9 cellular contexts compared by ENCODE assay signal in genomic region chr17:61410100-61410551, GRCh38. TPM values are rescaled to one million over a fixed set of nuclear protein-coding genes. Genes with fewer than 3 reads are reported as not detected.
DNase-seq lines count a peak whose midpoint lies in the region; ATAC-seq, FAIRE-seq and TF ChIP-seq lines count a peak whose summit lies in the region.
"Had no signal": no experiment of that assay in that cellular context is flagged by ENCODE, and none has a peak within 500 bp of the region (broad histone marks: within the 10 kb centered on the region; RNA-seq: fewer than 3 reads in every experiment).

No MANE protein-coding gene starts in this region.

- no peaks in the 10 kb centered on the region for H3K79me2 ChIP-seq in OCI-LY7 (ENCODE audit: insufficient read depth, low read depth, low read length)
- no peaks in the 10 kb centered on the region for H3K79me2 ChIP-seq in endothelial cell of umbilical vein (ENCODE audit: control insufficient read depth, insufficient read depth, low read length)

- DNase-seq in CD8-positive, alpha-beta T cell, result peak in 1 of 7 experiments; percentile 49
- DNase-seq in OCI-LY7 (ENCODE audit: low spot score), result no peak
- DNase-seq in endothelial cell of umbilical vein (ENCODE audit: low read depth, low spot score), result no peak
- DNase-seq in neuronal stem cell (ENCODE audit: low spot score), result no peak
- DNase-seq in GM19240 (ENCODE audit: insufficient read length, low spot score), result no peak
- DNase-seq in HT-29 (ENCODE audit: low spot score), result no peak
- DNase-seq in SKM-1 (lab: John Stamatoyannopoulos, UW; ENCODE audit: unreplicated experiment), result no peak

- no peak overlapping the region for H3K4ac ChIP-seq in neuronal stem cell (ENCODE audit: low read length)

- no peak overlapping the region for H3K27ac Mint-ChIP-seq in CD8-positive, alpha-beta T cell

- no peaks in the 10 kb centered on the region for H3K36me3 Mint-ChIP-seq in CD8-positive, alpha-beta T cell

- no peak overlapping the region for H3K9ac ChIP-seq in endothelial cell of umbilical vein (replicated peaks; ENCODE audit: extremely low read depth, insufficient read depth, low read length)
- H3K9ac ChIP-seq in neuronal stem cell (ENCODE audit: low read depth, low read length, poor library complexity), result peak overlapping the region; percentile 78

- no peaks in the 10 kb centered on the region for H3K36me3 ChIP-seq in CD8-positive, alpha-beta T cell (ENCODE audit: insufficient read depth, low read length)
- H3K36me3 ChIP-seq in OCI-LY7 (ENCODE audit: insufficient read depth, low read length) (no peaks in the 10 kb centered on the region), endothelial cell of umbilical vein (ENCODE audit: control insufficient read depth in 2 of 2, extremely low read depth in 1 of 2, insufficient read depth in 2 of 2, low read length in 2 of 2) (no peaks in the 10 kb centered on the region), neuronal stem cell (replicated peaks in 1 of 2; ENCODE audit: control insufficient read depth in 2 of 2, insufficient read depth in 2 of 2, low read length in 2 of 2) (no peaks in the 10 kb centered on the region)

- peaks cover 26% of the 10 kb centered on the region for H3K4me1 Mint-ChIP-seq in CD8-positive, alpha-beta T cell (ENCODE audit: low read depth)

- intact Hi-C loops in CD8-positive, alpha-beta T cell (cut with DNase I, micrococcal nuclease), result loop anchor here (5.0 kb wide), 2 partner anchors 408 to 657 kb away; partner anchors contain the start of gene MED13 (in 1 of the 2)
- intact Hi-C loops in OCI-LY7 (cut with micrococcal nuclease; ENCODE audit: unreplicated experiment), result loop anchor here (5.0 kb wide), 1 partner anchor 657 kb away; the partner anchor contains the start of gene MED13
- intact Hi-C loops in endothelial cell of umbilical vein (cut with micrococcal nuclease), result no loop called here

- H3K79me1 ChIP-seq in neuronal stem cell (ENCODE audit: low read depth, low read length), result no peaks in the 10 kb centered on the region

- dilution Hi-C loops in endothelial cell of umbilical vein (cut with MboI; ENCODE audit: extremely low pct_ligation_motif_present, low sequenced_read_pairs), result no loop called here

- H3K9me1 ChIP-seq in endothelial cell of umbilical vein (replicated peaks; ENCODE audit: control insufficient read depth, extremely low read depth, insufficient read depth, low read length), result no peaks in the 10 kb centered on the region

- peak overlapping the region; percentile 73 for H3K4me2 ChIP-seq in OCI-LY7 (ENCODE audit: low read length)
- no peak overlapping the region for H3K4me2 ChIP-seq in endothelial cell of umbilical vein (ENCODE audit: insufficient read depth, low read length)
- H3K4me2 ChIP-seq in neuronal stem cell (ENCODE audit: insufficient read depth, low read length, poor library complexity, severe bottlenecking), result peak overlapping the region; percentile 90

- H2AFZ ChIP-seq in OCI-LY7 (ENCODE audit: low read length) (no peak overlapping the region), endothelial cell of umbilical vein (ENCODE audit: low read depth, low read length) (no peak overlapping the region), neuronal stem cell (ENCODE audit: low read length) (peak overlapping the region; percentile 100)

- ATAC-seq in CD8-positive, alpha-beta T cell, result no peak
- ATAC-seq in GM18517 (IDR thresholded peaks at IDR 0.05; ENCODE audit: unreplicated experiment), result no peak

- no peak overlapping the region for H4K8ac ChIP-seq in neuronal stem cell (ENCODE audit: low read depth, low read length)

- H2BK5ac ChIP-seq in neuronal stem cell (ENCODE audit: low read length), result no peak overlapping the region

- no peak overlapping the region for H3K23ac ChIP-seq in neuronal stem cell (ENCODE audit: low read depth, low read length, poor library complexity)

- no peak overlapping the region for H2BK120ac ChIP-seq in neuronal stem cell (ENCODE audit: low read depth, low read length)

- no peak overlapping the region for H4K91ac ChIP-seq in neuronal stem cell (ENCODE audit: low read depth, low read length, poor library complexity)

- peak overlapping the region; percentile 71 for H2BK15ac ChIP-seq in neuronal stem cell (ENCODE audit: low read length)

- FAIRE-seq in endothelial cell of umbilical vein (lab: Jason Lieb, UNC), result no peak
- FAIRE-seq: endometrium had no signal

- peak overlapping the region; percentile 42 for H2AK5ac ChIP-seq in neuronal stem cell (ENCODE audit: low read depth, low read length)

- peaks cover 36% of the 10 kb centered on the region for H3K4me1 ChIP-seq in CD8-positive, alpha-beta T cell (ENCODE audit: insufficient read depth, low read length)
- H3K4me1 ChIP-seq in OCI-LY7 (ENCODE audit: insufficient read depth, low read length, poor library complexity, severe bottlenecking), result peaks cover 16% of the 10 kb centered on the region
- peaks cover 14% of the 10 kb centered on the region for H3K4me1 ChIP-seq in endothelial cell of umbilical vein (ENCODE audit: control insufficient read depth, extremely low read depth, insufficient read depth, low read length)
- H3K4me1 ChIP-seq in neuronal stem cell (ENCODE audit: control insufficient read depth in 2 of 2, insufficient read depth in 1 of 2, low read depth in 1 of 2, low read length in 2 of 2), result peaks cover 7 to 9% of the 10 kb centered on the region in 2 donors

- H3K9me3 ChIP-seq in CD8-positive, alpha-beta T cell (ENCODE audit: low read length), result no peaks in the 10 kb centered on the region
- H3K9me3 ChIP-seq in OCI-LY7 (ENCODE audit: low read length) (no peaks in the 10 kb centered on the region), endothelial cell of umbilical vein (replicated peaks; ENCODE audit: control insufficient read depth, insufficient read depth, low read length) (no peaks in the 10 kb centered on the region), neuronal stem cell (replicated peaks in 1 of 2; ENCODE audit: control insufficient read depth in 2 of 2, insufficient read depth in 1 of 2, low read depth in 1 of 2, low read length in 2 of 2) (peaks cover 2 to 22% of the 10 kb centered on the region in 2 donors)

- WGBS in neuronal stem cell (ENCODE audit: extremely low coverage in 2 of 2, insufficient read length in 2 of 2, insufficient replicate concordance in 1 of 2), 2 donors, result no CpG with 5 or more reads among the region's 12 CpGs

- H3K27me3 Mint-ChIP-seq in CD8-positive, alpha-beta T cell (ENCODE audit: low read depth), result peaks cover 41% of the 10 kb centered on the region

- H3K18ac ChIP-seq in neuronal stem cell (ENCODE audit: low read length), result peak overlapping the region; percentile 83

- H3K9me3 Mint-ChIP-seq in CD8-positive, alpha-beta T cell, result no peaks in the 10 kb centered on the region

- H4K20me1 ChIP-seq in OCI-LY7 (ENCODE audit: insufficient read depth, low read length) (no peaks in the 10 kb centered on the region), endothelial cell of umbilical vein (replicated peaks; ENCODE audit: control insufficient read depth, extremely low read depth, insufficient read depth, low read length) (no peaks in the 10 kb centered on the region)

- peak overlapping the region; percentile 37 for H3K4me3 ChIP-seq in CD8-positive, alpha-beta T cell (ENCODE audit: low read depth, low read length)
- H3K4me3 ChIP-seq in OCI-LY7 (ENCODE audit: low read depth, low read length, poor library complexity, severe bottlenecking) (no peak overlapping the region), endothelial cell of umbilical vein (replicated peaks in 1 of 3; ENCODE audit: insufficient read depth in 1 of 3, low read depth in 1 of 3, low read length in 3 of 3) (no peak overlapping the region), neuronal stem cell (ENCODE audit: low read length in 2 of 2) (peak overlapping the region in 1 of 2 donors; percentile 60)

- peaks cover 43% of the 10 kb centered on the region for H3K27me3 ChIP-seq in CD8-positive, alpha-beta T cell (ENCODE audit: insufficient read depth, low read length)
- H3K27me3 ChIP-seq in endothelial cell of umbilical vein (ENCODE audit: control insufficient read depth in 2 of 2, insufficient read depth in 2 of 2, low read length in 2 of 2) (peaks cover 53 to 58% of the 10 kb centered on the region in 2 experiments), neuronal stem cell (ENCODE audit: control insufficient read depth in 3 of 3, insufficient read depth in 3 of 3, low read depth in 1 of 3, low read length in 3 of 3) (peaks cover 49 to 90% (median 81%) of the 10 kb centered on the region in 3 experiments)

- BruUV-seq in OCI-LY7 (replicated peaks; lab: Mats Ljungman, UMichigan) (no TSS peak), endothelial cell of umbilical vein (replicated peaks; lab: Mats Ljungman, UMichigan) (no TSS peak)

- POLR2A ChIA-PET in CD8-positive, alpha-beta T cell (lab: Charles Lee), result no interaction called here
- POLR2A ChIA-PET in OCI-LY7 (lab: Charles Lee) (no interaction called here), endothelial cell of umbilical vein (lab: Charles Lee) (no interaction called here)

- no peak for TF ChIP-seq POLR2A in endothelial cell of umbilical vein (IDR thresholded peaks at IDR 0.05; ENCODE audit: low read depth, low read length)

- H3K14ac ChIP-seq in neuronal stem cell (ENCODE audit: low read length), result no peak overlapping the region

- H3K27ac ChIP-seq in CD8-positive, alpha-beta T cell (ENCODE audit: low read depth, low read length), result no peak overlapping the region
- H3K27ac ChIP-seq in OCI-LY7 (ENCODE audit: low read depth, low read length, poor library complexity, severe bottlenecking) (no peak overlapping the region), endothelial cell of umbilical vein (ENCODE audit: insufficient read depth, low read depth, low read length) (no peak overlapping the region), neuronal stem cell (replicated peaks; ENCODE audit: low read length) (no peak overlapping the region)

- H3K9me2 ChIP-seq in OCI-LY7 (ENCODE audit: insufficient read depth, low read length), result no peaks in the 10 kb centered on the region

- H3K4me3 Mint-ChIP-seq in CD8-positive, alpha-beta T cell, result peak overlapping the region; percentile 80

- no peak for TF ChIP-seq CTCF in CD8-positive, alpha-beta T cell (IDR thresholded peaks at IDR 0.05)
- TF ChIP-seq CTCF in OCI-LY7 (conservative IDR thresholded peaks at IDR 0.05; ENCODE audit: low read length) (no peak), endothelial cell of umbilical vein (IDR thresholded peaks at IDR 0.05; ENCODE audit: extremely low read depth in 1 of 2, insufficient read depth in 1 of 2, low read depth in 1 of 2, low read length in 2 of 2) (no peak)

- CTCF ChIA-PET in CD8-positive, alpha-beta T cell (lab: Charles Lee), result interaction anchor here (0.7 to 2.4 kb wide), 4 partner anchors 10 to 16 kb away, joined by 3 to 9 read pairs (median 4); no protein-coding TSS in a partner anchor
- CTCF ChIA-PET in OCI-LY7 (lab: Charles Lee; ENCODE audit: unreplicated experiment), result no interaction called here
- CTCF ChIA-PET in endothelial cell of umbilical vein (lab: Charles Lee), result interaction anchor here (0.9 to 6.4 kb wide), 9 partner anchors 10 to 689 kb away, joined by 3 to 53 read pairs (median 9); partner anchors contain the start of gene TBX2

- no peak overlapping the region for H2BK12ac ChIP-seq in neuronal stem cell (ENCODE audit: low read length)

RNA-seq across cellular contexts. Expression of gene TBX2, which starts 10.5 kb away (rescaled TPM):
- not detected for total RNA-seq in CD8-positive, alpha-beta T cell
- not detected in 2 replicates for total RNA-seq in OCI-LY7 (2014; rRNA removed; shearing (Covaris generic))
- not detected in 2 replicates for total RNA-seq in OCI-LY7 (2022)
- not detected in 2 replicates for total RNA-seq in endothelial cell of umbilical vein
- not detected in 2 replicates for polyA plus RNA-seq in endothelial cell of umbilical vein
- polyA plus RNA-seq in endothelial cell of umbilical vein (2011; cell fraction: cytosol; rRNA removed), result 0.01 TPM in 1 of 2 replicates, not detected in the other
- polyA plus RNA-seq in endothelial cell of umbilical vein (2011; cell fraction: nucleus; rRNA removed), result not detected in 2 replicates
- not detected in 2 replicates for polyA plus RNA-seq in endothelial cell of umbilical vein (2012)
- polyA minus RNA-seq in endothelial cell of umbilical vein, result not detected in 2 replicates
- polyA minus RNA-seq in endothelial cell of umbilical vein (2011; cell fraction: cytosol; rRNA and poly(A)+ RNA removed), result 0.82 TPM
- not detected in 2 replicates for polyA minus RNA-seq in endothelial cell of umbilical vein (2011; cell fraction: nucleus; rRNA and poly(A)+ RNA removed)
- not detected for polyA plus RNA-seq in neuronal stem cell (2013, experiment 1 of 2)
- polyA plus RNA-seq in neuronal stem cell (2013, experiment 2 of 2), result not detected
- 0.08 TPM in 1 of 2 replicates, not detected in the other for total RNA-seq in HT-29 (2014; rRNA removed; shearing (Covaris generic))

RNA-seq across cellular contexts. Expression of gene TBX4, which starts 42.1 kb away (rescaled TPM):
- total RNA-seq in CD8-positive, alpha-beta T cell, result not detected
- not detected in 2 replicates for total RNA-seq in OCI-LY7 (2014; rRNA removed; shearing (Covaris generic))
- total RNA-seq in OCI-LY7 (2022) (not detected in 2 replicates), endothelial cell of umbilical vein (not detected in 2 replicates)
- not detected in 2 replicates for polyA plus RNA-seq in endothelial cell of umbilical vein
- polyA plus RNA-seq in endothelial cell of umbilical vein (2011; cell fraction: cytosol; rRNA removed), result not detected in 2 replicates
- polyA plus RNA-seq in endothelial cell of umbilical vein (2011; cell fraction: nucleus; rRNA removed), result not detected in 2 replicates
- polyA plus RNA-seq in endothelial cell of umbilical vein (2012), result not detected in 2 replicates
- not detected in 2 replicates for polyA minus RNA-seq in endothelial cell of umbilical vein
- polyA minus RNA-seq in endothelial cell of umbilical vein (2011; cell fraction: cytosol; rRNA and poly(A)+ RNA removed), result not detected
- not detected in 2 replicates for polyA minus RNA-seq in endothelial cell of umbilical vein (2011; cell fraction: nucleus; rRNA and poly(A)+ RNA removed)
- polyA plus RNA-seq in neuronal stem cell (2013, experiment 1 of 2), result not detected
- polyA plus RNA-seq in neuronal stem cell (2013, experiment 2 of 2), result not detected
- not detected in 2 replicates for total RNA-seq in HT-29 (2014; rRNA removed; shearing (Covaris generic))
